ENCODE assay signal across 10 cellular contexts in the genomic region with DNA sequence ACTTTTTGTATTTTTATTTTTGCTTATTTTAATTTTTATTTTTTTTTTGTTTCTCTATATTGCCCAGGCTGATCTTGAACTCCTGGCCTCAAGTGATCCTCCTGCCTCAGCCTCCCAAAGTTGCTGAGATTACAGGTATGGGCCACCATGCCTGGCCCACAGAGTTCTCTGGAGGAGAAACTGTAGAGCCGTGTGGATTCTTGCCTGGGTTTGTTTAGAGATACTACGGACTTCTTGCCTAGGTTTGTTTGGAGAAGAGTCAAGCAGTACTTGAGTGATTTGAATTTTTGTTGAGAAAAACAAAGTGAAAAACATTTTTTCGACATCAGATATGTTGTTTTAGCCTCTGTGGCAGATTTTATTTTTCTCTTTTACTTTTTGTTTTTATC.
DNase-seq lines count a peak whose midpoint lies in the region; ATAC-seq lines count a peak whose summit lies in the region.
"Had no signal": no experiment of that assay in that cellular context is flagged by ENCODE, and none has a peak within 500 bp of the region (broad histone marks: within the 10 kb centered on the region; RNA-seq: fewer than 3 reads in every experiment).

No MANE protein-coding gene starts in this region.

- no peaks in the 10 kb centered on the region for H3K27me3 ChIP-seq in CD4-positive, CD25-positive, alpha-beta regulatory T cell (ENCODE audit: control insufficient read depth, insufficient read depth, low read length)
- H3K27me3 ChIP-seq: tibial nerve had no signal

- POLR2A ChIA-PET in naive thymus-derived CD8-positive, alpha-beta T cell (lab: Charles Lee) = no interaction called here

- H3K9me3 Mint-ChIP-seq in CD4-positive, CD25-positive, alpha-beta regulatory T cell = peaks cover 0 to 1% (median 0%) of the 10 kb centered on the region in 7 donors
- peaks cover 7% of the 10 kb centered on the region for H3K9me3 Mint-ChIP-seq in activated T-cell treated with anti-CD3 and anti-CD28 coated beads, Interleukin-2, amount 50 U/mL, for 24 hours
- H3K9me3 Mint-ChIP-seq in naive thymus-derived CD8-positive, alpha-beta T cell = peaks cover 0 to 1% (median 0%) of the 10 kb centered on the region in 9 donors

- peak overlapping the region; percentile 96 to 99 (median 96) for H3K27ac Mint-ChIP-seq in CD4-positive, CD25-positive, alpha-beta regulatory T cell
- peak overlapping the region; percentile 89 for H3K27ac Mint-ChIP-seq in activated T-cell treated with anti-CD3 and anti-CD28 coated beads, Interleukin-2, amount 50 U/mL, for 24 hours
- H3K27ac Mint-ChIP-seq in naive thymus-derived CD8-positive, alpha-beta T cell = peak overlapping the region; percentile 79 to 99 (median 90)

- H3K27ac ChIP-seq in CD4-positive, CD25-positive, alpha-beta regulatory T cell (ENCODE audit: insufficient read depth, low read length, poor library complexity, severe bottlenecking) = peak overlapping the region; percentile 73

- ATAC-seq in CD4-positive, CD25-positive, alpha-beta regulatory T cell (ENCODE audit: low read depth in 2 of 2) = no peak
- ATAC-seq in HG03175 (IDR thresholded peaks at IDR 0.05; ENCODE audit: unreplicated experiment) = peak; percentile 23
- ATAC-seq in naive thymus-derived CD8-positive, alpha-beta T cell = peak in 1 of 2 donors; percentile 18
- ATAC-seq in esophagus mucosa = no peak

- no peaks in the 10 kb centered on the region for H3K36me3 Mint-ChIP-seq in CD4-positive, CD25-positive, alpha-beta regulatory T cell
- H3K36me3 Mint-ChIP-seq in activated T-cell treated with anti-CD3 and anti-CD28 coated beads, Interleukin-2, amount 50 U/mL, for 24 hours (ENCODE audit: low read depth) = no peaks in the 10 kb centered on the region
- no peaks in the 10 kb centered on the region for H3K36me3 Mint-ChIP-seq in naive thymus-derived CD8-positive, alpha-beta T cell

- no peaks in the 10 kb centered on the region for H3K36me3 ChIP-seq in CD4-positive, CD25-positive, alpha-beta regulatory T cell (ENCODE audit: control insufficient read depth, insufficient read depth, low read length)
- H3K36me3 ChIP-seq: tibial nerve had no signal

- H3K4me1 Mint-ChIP-seq in CD4-positive, CD25-positive, alpha-beta regulatory T cell = peaks cover 21 to 55% (median 38%) of the 10 kb centered on the region in 4 donors
- peaks cover 47% of the 10 kb centered on the region for H3K4me1 Mint-ChIP-seq in activated T-cell treated with anti-CD3 and anti-CD28 coated beads, Interleukin-2, amount 50 U/mL, for 24 hours (ENCODE audit: low read depth)
- peaks cover 23 to 51% (median 41%) of the 10 kb centered on the region in 4 donors for H3K4me1 Mint-ChIP-seq in naive thymus-derived CD8-positive, alpha-beta T cell

- DNase-seq in CD4-positive, CD25-positive, alpha-beta regulatory T cell = no peak
- DNase-seq in activated T-cell treated with anti-CD3 and anti-CD28 coated beads, Interleukin-2, amount 50 U/mL, for 24 hours = peak; percentile 29
- DNase-seq in naive thymus-derived CD8-positive, alpha-beta T cell = peak in 1 of 10 donors; percentile 7
- DNase-seq in amygdala (lab: John Stamatoyannopoulos, UW) = no peak
- no peak for DNase-seq in NCI-H226
- DNase-seq in NCI-H345 (lab: John Stamatoyannopoulos, UW) = no peak
- DNase-seq: NCI-H69 had no signal

- no peaks in the 10 kb centered on the region for H3K9me3 ChIP-seq in CD4-positive, CD25-positive, alpha-beta regulatory T cell (ENCODE audit: control insufficient read depth in 2 of 2, low read length in 2 of 2)
- H3K9me3 ChIP-seq: tibial nerve had no signal

- no peaks in the 10 kb centered on the region for H3K27me3 Mint-ChIP-seq in CD4-positive, CD25-positive, alpha-beta regulatory T cell
- H3K27me3 Mint-ChIP-seq in activated T-cell treated with anti-CD3 and anti-CD28 coated beads, Interleukin-2, amount 50 U/mL, for 24 hours = no peaks in the 10 kb centered on the region
- no peaks in the 10 kb centered on the region for H3K27me3 Mint-ChIP-seq in naive thymus-derived CD8-positive, alpha-beta T cell

- H3K4me3 ChIP-seq in CD4-positive, CD25-positive, alpha-beta regulatory T cell (ENCODE audit: low read depth, low read length) = peak overlapping the region; percentile 61

- peaks cover 10% of the 10 kb centered on the region for H3K4me1 ChIP-seq in CD4-positive, CD25-positive, alpha-beta regulatory T cell (ENCODE audit: control insufficient read depth, insufficient read depth, low read length, poor library complexity, severe bottlenecking)

- H3K4me3 Mint-ChIP-seq in CD4-positive, CD25-positive, alpha-beta regulatory T cell = peak overlapping the region; percentile 36 to 85 (median 72)
- peak overlapping the region; percentile 64 for H3K4me3 Mint-ChIP-seq in activated T-cell treated with anti-CD3 and anti-CD28 coated beads, Interleukin-2, amount 50 U/mL, for 24 hours
- H3K4me3 Mint-ChIP-seq in naive thymus-derived CD8-positive, alpha-beta T cell = peak overlapping the region; percentile 36 to 82 (median 66)
